32 cellular contexts compared by ENCODE assay signal in genomic region chr4:126109836-126110235, GRCh38.
"Had no signal": no experiment of that assay in that cellular context is flagged by ENCODE, and none has a peak within 500 bp of the region (broad histone marks: within the 10 kb centered on the region; RNA-seq: fewer than 3 reads in every experiment).

No MANE protein-coding gene starts in this region.

- FAIRE-seq: astrocyte, bronchial epithelial cell had no signal

- ATAC-seq: activated naive CD4-positive, alpha-beta T cell treated with anti-CD3 and anti-CD28 coated beads, Interleukin-2, amount 50 U/mL, for 72 hours; activated naive CD8-positive, alpha-beta T cell treated with anti-CD3 and anti-CD28 coated beads, Interleukin-2, amount 50 U/mL, for 24 hours; activated T-cell treated with anti-CD3 and anti-CD28 coated beads, Interleukin-2, amount 50 U/mL, for 4 hours; activated T-cell treated with anti-CD3 and anti-CD28 coated beads, Interleukin-2, amount 50 U/mL, for 72 hours; activated T-helper 17 cell treated with anti-CD3 and anti-CD28 coated beads, Interleukin-2, amount 50 U/mL, for 72 hours; body of pancreas had no signal

- H3K9me3 ChIP-seq: body of pancreas had no signal

- H3K27ac ChIP-seq: adrenal gland, ascending aorta, body of pancreas, brain microvascular endothelial cell, breast epithelium, cardiac muscle cell had no signal

- H3K4me1 ChIP-seq: adrenal gland, ascending aorta, body of pancreas, breast epithelium had no signal

- DNase-seq: activated effector memory CD4-positive, alpha-beta T cell treated with anti-CD3 and anti-CD28 coated beads, Interleukin-2, amount 50 U/mL, for 16 hours; activated effector memory CD4-positive, alpha-beta T cell treated with Interleukin-2 at 50 U/mL for 16 hours; activated gamma-delta T cell; activated gamma-delta T cell treated with Interleukin-2 at 50 U/mL for 16 hours; activated naive CD4-positive, alpha-beta T cell; activated naive CD4-positive, alpha-beta T cell treated with anti-CD3 and anti-CD28 coated beads for 36 hours; activated naive CD4-positive, alpha-beta T cell treated with anti-CD3 and anti-CD28 coated beads, Interleukin-2, amount 10 ng/mL, durations not matched to agents 7 days and 5 days; activated naive CD4-positive, alpha-beta T cell treated with anti-CD3 and anti-CD28 coated beads, Interleukin-2, amount 50 U/mL, for 16 hours; activated naive CD4-positive, alpha-beta T cell treated with Interleukin-2 at 50 U/mL for 16 hours; activated naive CD8-positive, alpha-beta T cell treated with anti-CD3 and anti-CD28 coated beads for 36 hours; activated naive CD8-positive, alpha-beta T cell treated with anti-CD3 and anti-CD28 coated beads, Interleukin-2, amount 10 ng/mL, durations not matched to agents 7 days and 5 days; activated naive CD8-positive, alpha-beta T cell treated with anti-CD3 and anti-CD28 coated beads, Interleukin-2, amount 50 U/mL, for 24 hours; activated T-cell treated with anti-CD3 and anti-CD28 coated beads, Interleukin-2, amount 50 U/mL, for 4 hours; activated T-cell treated with anti-CD3 and anti-CD28 coated beads, Interleukin-2, amount 50 U/mL, for 48 hours; activated T-cell treated with anti-CD3 and anti-CD28 coated beads, Interleukin-2, amount 50 U/mL, for 72 hours; adrenal gland; amniotic stem cell; amygdala; anterior cingulate cortex; aorta; body of pancreas; brain microvascular endothelial cell; caudate nucleus; central memory CD4-positive, alpha-beta T cell; cerebellar nuclear complex had no signal

- H3K4me3 ChIP-seq: adrenal gland, ascending aorta, body of pancreas, breast epithelium, cardiac muscle cell had no signal

- H3K27me3 ChIP-seq: adrenal gland, ascending aorta, body of pancreas, brain microvascular endothelial cell, breast epithelium, cardiac muscle cell had no signal

- H3K36me3 ChIP-seq: adrenal gland, ascending aorta, brain microvascular endothelial cell, breast epithelium, cardiac muscle cell had no signal
